16 cellular contexts compared by ENCODE assay signal in genomic region chr22:42387631-42388030, GRCh38. TPM values are rescaled to one million over a fixed set of nuclear protein-coding genes. Genes with fewer than 3 reads are reported as not detected.
"Had no signal": no experiment of that assay in that cellular context is flagged by ENCODE, and none has a peak within 500 bp of the region (broad histone marks: within the 10 kb centered on the region; RNA-seq: fewer than 3 reads in every experiment).

No MANE protein-coding gene starts in this region.

- H3K36me3 ChIP-seq: SJSA1 had no signal

- H3K4me1 ChIP-seq: SJSA1 had no signal

- DNase-seq: KBM-7; MV-4-11; NCI-H1048; NCI-H226; NK-92 treated with Interleukin-12 subunit alpha and Interleukin-12 subunit beta, amount 100 ng/mL, for 24 hours; Right ventricle myocardium superior; SIG-M5 had no signal

- ATAC-seq: Panc1, PC-3 had no signal

- H3K9me3 ChIP-seq: SJSA1 had no signal

- H3K27ac ChIP-seq: HL-60, RWPE1, SJSA1, SK-N-MC had no signal

- FAIRE-seq: HTR-8/SVneo had no signal

- H3K4me3 ChIP-seq: SJSA1, SK-N-MC had no signal

- H3K27me3 ChIP-seq: SJSA1 had no signal

RNA-seq across cellular contexts. Expression of gene NFAM1, which starts 44.6 kb away (rescaled TPM):
- total RNA-seq: LHCN-M2, MCF 10A, SJSA1 had no signal
